37 cellular contexts compared by ENCODE assay signal in genomic region chr3:151196441-151196840, GRCh38. TPM values are rescaled to one million over a fixed set of nuclear protein-coding genes. Genes with fewer than 3 reads are reported as not detected.
A peak's percentile ranks its signal among the peaks of the same experiment; 100 is the strongest.
DNase-seq lines count a peak whose midpoint lies in the region; ATAC-seq and TF ChIP-seq lines count a peak whose summit lies in the region.
"Had no signal": no experiment of that assay in that cellular context is flagged by ENCODE, and none has a peak within 500 bp of the region (broad histone marks: within the 10 kb centered on the region; RNA-seq: fewer than 3 reads in every experiment).

No MANE protein-coding gene starts in this region.

- peaks cover 21 to 49% of the 10 kb centered on the region in 2 donors for H3K36me3 Mint-ChIP-seq in activated T-cell treated with anti-CD3 and anti-CD28 coated beads, Interleukin-2, amount 50 U/mL, for 72 hours (ENCODE audit: insufficient read depth in 2 of 2)
- H3K36me3 Mint-ChIP-seq in activated naive CD8-positive, alpha-beta T cell treated with anti-CD3 and anti-CD28 coated beads for 36 hours, result peaks cover 72% of the 10 kb centered on the region
- peaks cover 81% of the 10 kb centered on the region for H3K36me3 Mint-ChIP-seq in stimulated activated effector memory CD8-positive, alpha-beta T cell treated with anti-CD3 and anti-CD28 coated beads, Interleukin-12 subunit alpha, Interleukin-12 subunit beta, amount 100 ng/mL, for 72 hours

- H3K27ac Mint-ChIP-seq in activated T-cell treated with anti-CD3 and anti-CD28 coated beads, Interleukin-2, amount 50 U/mL, for 72 hours, result peak overlapping the region; percentile 22
- H3K27ac Mint-ChIP-seq in activated naive CD8-positive, alpha-beta T cell treated with anti-CD3 and anti-CD28 coated beads for 36 hours, result peak overlapping the region; percentile 23
- peak overlapping the region; percentile 77 for H3K27ac Mint-ChIP-seq in stimulated activated effector memory CD8-positive, alpha-beta T cell treated with anti-CD3 and anti-CD28 coated beads, Interleukin-12 subunit alpha, Interleukin-12 subunit beta, amount 100 ng/mL, for 72 hours
- H3K27ac Mint-ChIP-seq: effector memory CD8-positive, alpha-beta T cell; nephron progenitor cell had no signal

- DNase-seq in activated T-cell treated with anti-CD3 and anti-CD28 coated beads, Interleukin-2, amount 50 U/mL, for 72 hours, result no peak
- DNase-seq in activated T-cell treated with anti-CD3 and anti-CD28 coated beads, Interleukin-2, amount 50 U/mL, for 1 hour, result no peak
- no peak for DNase-seq in activated naive CD8-positive, alpha-beta T cell treated with anti-CD3 and anti-CD28 coated beads for 36 hours
- no peak for DNase-seq in stimulated activated effector memory CD8-positive, alpha-beta T cell treated with anti-CD3 and anti-CD28 coated beads, Interleukin-12 subunit alpha, Interleukin-12 subunit beta, amount 100 ng/mL, for 72 hours (ENCODE audit: low spot score in 2 of 2)
- DNase-seq in caudate nucleus (lab: John Stamatoyannopoulos, UW), result no peak
- DNase-seq in NCI-H510A treated with DMSO at 0.1 percent for 48 hours (lab: John Stamatoyannopoulos, UW), result no peak
- DNase-seq: activated CD4-positive, alpha-beta T cell treated with anti-CD3 and anti-CD28 coated beads for 1 hour; activated effector memory CD4-positive, alpha-beta T cell treated with anti-CD3 and anti-CD28 coated beads, Interleukin-2, amount 50 U/mL, for 16 hours; anterior cingulate cortex; Calu3; effector memory CD8-positive, alpha-beta T cell; erythroblast; heart left ventricle; mucosa of descending colon; NCI-H1105; NCI-H1930; nephron progenitor cell; retina; stimulated activated CD4-positive, alpha-beta T cell treated with anti-CD3 and anti-CD28 coated beads, Interleukin-1b, Interleukin-23, amount 100 ng/mL, for 48 hours; substantia nigra; T-cell; upper lobe of left lung had no signal

- H3K4me1 Mint-ChIP-seq in activated T-cell treated with anti-CD3 and anti-CD28 coated beads, Interleukin-2, amount 50 U/mL, for 72 hours (ENCODE audit: low read depth), result peaks cover 86% of the 10 kb centered on the region
- peaks cover 36% of the 10 kb centered on the region for H3K4me1 Mint-ChIP-seq in activated naive CD8-positive, alpha-beta T cell treated with anti-CD3 and anti-CD28 coated beads for 36 hours
- peaks cover 45% of the 10 kb centered on the region for H3K4me1 Mint-ChIP-seq in stimulated activated effector memory CD8-positive, alpha-beta T cell treated with anti-CD3 and anti-CD28 coated beads, Interleukin-12 subunit alpha, Interleukin-12 subunit beta, amount 100 ng/mL, for 72 hours

- peak overlapping the region in 1 of 2 donors; percentile 46 for H3K4me3 Mint-ChIP-seq in activated T-cell treated with anti-CD3 and anti-CD28 coated beads, Interleukin-2, amount 50 U/mL, for 72 hours
- H3K4me3 Mint-ChIP-seq in activated naive CD8-positive, alpha-beta T cell treated with anti-CD3 and anti-CD28 coated beads for 36 hours, result no peak overlapping the region
- peak overlapping the region; percentile 16 for H3K4me3 Mint-ChIP-seq in stimulated activated effector memory CD8-positive, alpha-beta T cell treated with anti-CD3 and anti-CD28 coated beads, Interleukin-12 subunit alpha, Interleukin-12 subunit beta, amount 100 ng/mL, for 72 hours
- H3K4me3 Mint-ChIP-seq: effector memory CD8-positive, alpha-beta T cell; nephron progenitor cell; T-cell had no signal

- H3K27ac ChIP-seq in HEK293 (ENCODE audit: extremely low read depth, low read depth, low read length), result no peak overlapping the region
- H3K27ac ChIP-seq in caudate nucleus (ENCODE audit: low read depth, low read length), result no peak overlapping the region
- H3K27ac ChIP-seq: BLaER1 treated with 17β-estradiol and CSF1 and Interleukin-3, amounts not matched to agents 10 nM and 100 nM; cardiac muscle cell; coronary artery; heart left ventricle; SJSA1; upper lobe of left lung had no signal

- H3K27me3 Mint-ChIP-seq in activated T-cell treated with anti-CD3 and anti-CD28 coated beads, Interleukin-2, amount 50 U/mL, for 72 hours (ENCODE audit: low read depth), result no peaks in the 10 kb centered on the region
- H3K27me3 Mint-ChIP-seq in activated naive CD8-positive, alpha-beta T cell treated with anti-CD3 and anti-CD28 coated beads for 36 hours, result no peaks in the 10 kb centered on the region
- H3K27me3 Mint-ChIP-seq: effector memory CD8-positive, alpha-beta T cell; T-cell had no signal

- POLR2A ChIA-PET in HEK293 (lab: Yijun Ruan, JAX), result no interaction called here

- CTCF ChIA-PET in HEK293 (lab: Yijun Ruan, JAX), result interaction anchor here (0.6 to 1.8 kb wide), 2 partner anchors 28 to 479 kb away, joined by 3 to 4 read pairs; no protein-coding TSS in a partner anchor

- peaks cover 1 to 7% of the 10 kb centered on the region in 2 donors for H3K9me3 Mint-ChIP-seq in activated T-cell treated with anti-CD3 and anti-CD28 coated beads, Interleukin-2, amount 50 U/mL, for 72 hours
- peaks cover 18% of the 10 kb centered on the region for H3K9me3 Mint-ChIP-seq in activated naive CD8-positive, alpha-beta T cell treated with anti-CD3 and anti-CD28 coated beads for 36 hours
- H3K9me3 Mint-ChIP-seq in stimulated activated effector memory CD8-positive, alpha-beta T cell treated with anti-CD3 and anti-CD28 coated beads, Interleukin-12 subunit alpha, Interleukin-12 subunit beta, amount 100 ng/mL, for 72 hours, result no peaks in the 10 kb centered on the region
- H3K9me3 Mint-ChIP-seq: effector memory CD8-positive, alpha-beta T cell; nephron progenitor cell had no signal

- peaks cover 0 to 13% of the 10 kb centered on the region in 2 experiments; a peak in 1 of 3 replicates for H3K36me3 ChIP-seq in HEK293 (ENCODE audit: control insufficient read depth in 2 of 2, insufficient read depth in 1 of 2, low read length in 2 of 2)
- H3K36me3 ChIP-seq: cardiac muscle cell, HAP-1, heart left ventricle, SJSA1, upper lobe of left lung had no signal

- H3K4me3 ChIP-seq in HEK293 (ENCODE audit: low read depth, low read length), result no peak overlapping the region
- H3K4me3 ChIP-seq: BLaER1 treated with 17β-estradiol and CSF1 and Interleukin-3, amounts not matched to agents 10 nM and 100 nM; cardiac muscle cell; coronary artery; HAP-1; heart left ventricle; K562; lung; mucosa of descending colon; SJSA1; smooth muscle cell; upper lobe of left lung had no signal

- no peak for TF ChIP-seq CTCF in HEK293 (tag by site-specific recombination; IDR thresholded peaks at IDR 0.05)

- H3K9me3 ChIP-seq in HEK293 (ENCODE audit: control insufficient read depth, insufficient read depth, low read depth, low read length), result no peaks in the 10 kb centered on the region
- H3K9me3 ChIP-seq: BLaER1 treated with 17β-estradiol and CSF1 and Interleukin-3, amounts not matched to agents 10 nM and 100 nM; HAP-1; heart left ventricle; mucosa of descending colon; SJSA1; upper lobe of left lung had no signal

- no peaks in the 10 kb centered on the region for H3K4me1 ChIP-seq in HEK293 (ENCODE audit: control insufficient read depth, insufficient read depth, low read length)
- H3K4me1 ChIP-seq: SJSA1, upper lobe of left lung had no signal

- ATAC-seq in activated T-cell treated with anti-CD3 and anti-CD28 coated beads, Interleukin-2, amount 50 U/mL, for 72 hours (replicated peaks in 1 of 2), result peak; percentile 17 to 41
- peak; percentile 80 for ATAC-seq in stimulated activated effector memory CD8-positive, alpha-beta T cell treated with anti-CD3 and anti-CD28 coated beads, Interleukin-12 subunit alpha, Interleukin-12 subunit beta, amount 100 ng/mL, for 72 hours
- ATAC-seq: effector memory CD8-positive, alpha-beta T cell; heart left ventricle; K562; T-cell had no signal

TF ChIP-seq in HEK293, 187 proteins besides CTCF, POLR2A, EP300 and RAD21:
- no peak for TF ChIP-seq BCL11B (tag by site-specific recombination; IDR thresholded peaks at IDR 0.05; ENCODE audit: low read depth)
- no peak for TF ChIP-seq ZNF670 (tag by site-specific recombination; IDR thresholded peaks at IDR 0.05; ENCODE audit: low read depth)
- TF ChIP-seq ZBTB17 (tag by site-specific recombination; IDR thresholded peaks at IDR 0.05), result 0 out of 2 replicates have a peak, but pooled peaks have one; percentile 36
- no peak for TF ChIP-seq ZNF473 (tag by site-specific recombination; IDR thresholded peaks at IDR 0.05)
- no peak for TF ChIP-seq KLF9 (tag by site-specific recombination; IDR thresholded peaks at IDR 0.05; ENCODE audit: low read depth)
- no peak for TF ChIP-seq ZFP37 (tag by site-specific recombination; IDR thresholded peaks at IDR 0.05)
- no peak for TF ChIP-seq ZNF664 (tag by site-specific recombination; IDR thresholded peaks at IDR 0.05)
- TF ChIP-seq ZNF114 (tag by site-specific recombination; IDR thresholded peaks at IDR 0.05), result no peak
- TF ChIP-seq GFI1B (tag by site-specific recombination; IDR thresholded peaks at IDR 0.05), result no peak

RNA-seq across cellular contexts. Expression of gene GPR171, which starts 6.6 kb away (rescaled TPM):
- 100 to 1,000 TPM in 1 of 2 donors, 10 to 100 TPM in 1; 83.7 to 101 TPM for total RNA-seq in activated T-cell treated with anti-CD3 and anti-CD28 coated beads, Interleukin-2, amount 50 U/mL, for 72 hours
- total RNA-seq in activated naive CD8-positive, alpha-beta T cell treated with anti-CD3 and anti-CD28 coated beads for 36 hours, result 100 to 1,000 TPM; 131 to 134 TPM
- total RNA-seq: Calu3, cardiac muscle cell, fibroblast of villous mesenchyme, HT-29, K562, kidney epithelial cell, M059J, osteocyte, RPMI7951, SJSA1 had no signal

Comparison
In these comparisons a context has a peak if more than half of its experiments do, and no peak if none do; other contexts are left out.
1. H3K27ac Mint-ChIP-seq: peak in every context shown above with its lines; median percentile 77 in stimulated activated effector memory CD8-positive, alpha-beta T cell treated with anti-CD3 and anti-CD28 coated beads, Interleukin-12 subunit alpha, Interleukin-12 subunit beta, amount 100 ng/mL, for 72 hours; 23 in activated naive CD8-positive, alpha-beta T cell treated with anti-CD3 and anti-CD28 coated beads for 36 hours; 22 in activated T-cell treated with anti-CD3 and anti-CD28 coated beads, Interleukin-2, amount 50 U/mL, for 72 hours.